22 cellular contexts compared by ENCODE assay signal in genomic region chr13:63433546-63434150, GRCh38.
A peak's percentile ranks its signal among the peaks of the same experiment; 100 is the strongest.
DNase-seq lines count a peak whose midpoint lies in the region; ATAC-seq and TF ChIP-seq lines count a peak whose summit lies in the region.
"Had no signal": no experiment of that assay in that cellular context is flagged by ENCODE, and none has a peak within 500 bp of the region (broad histone marks: within the 10 kb centered on the region; RNA-seq: fewer than 3 reads in every experiment).

No MANE protein-coding gene starts in this region.

- CTCF ChIA-PET in AG04450 (lab: Charles Lee), result interaction anchor here (1.1 kb wide), 1 partner anchor 10 kb away, joined by 3 read pairs; no protein-coding TSS in a partner anchor
- CTCF ChIA-PET in activated CD8-positive, alpha-beta T cell treated with anti-CD3 and anti-CD28 coated beads, Interleukin-2, amount 10 ng/mL, durations not matched to agents 7 days and 5 days (lab: Charles Lee), result no interaction called here

- no peak for TF ChIP-seq CTCF in AG04450 (IDR thresholded peaks at IDR 0.05; ENCODE audit: low read depth, low read length)
- TF ChIP-seq CTCF in foreskin keratinocyte (conservative IDR thresholded peaks at IDR 0.05), result no peak

- peak overlapping the region; percentile 40 for H3K27ac ChIP-seq in AG04450 (ENCODE audit: low read depth, low read length)
- H3K27ac ChIP-seq in foreskin keratinocyte, result peak overlapping the region; percentile 72
- H3K27ac ChIP-seq: body of pancreas, neutrophil, PC-9 had no signal

- H3K4me1 ChIP-seq in foreskin keratinocyte, result peaks cover 18% of the 10 kb centered on the region
- H3K4me1 ChIP-seq: body of pancreas had no signal

- intact Hi-C loops in left ventricle myocardium superior (cut with micrococcal nuclease), result no loop called here

- ATAC-seq in foreskin keratinocyte (no peak), left ventricle myocardium superior (no peak)
- ATAC-seq in activated CD8-positive, alpha-beta T cell treated with anti-CD3 and anti-CD28 coated beads, Interleukin-2, amount 10 ng/mL, durations not matched to agents 7 days and 5 days, result no peak
- ATAC-seq: body of pancreas had no signal

- no peaks in the 10 kb centered on the region for H3K27me3 Mint-ChIP-seq in activated CD8-positive, alpha-beta T cell treated with anti-CD3 and anti-CD28 coated beads, Interleukin-2, amount 10 ng/mL, durations not matched to agents 7 days and 5 days (ENCODE audit: low read depth)
- H3K27me3 Mint-ChIP-seq: activated naive CD4-positive, alpha-beta T cell treated with anti-CD3 and anti-CD28 coated beads, Interleukin-2, amount 50 U/mL, for 24 hours; CD4-positive, CD25-positive, alpha-beta regulatory T cell had no signal

- POLR2A ChIA-PET in AG04450 (lab: Yijun Ruan, JAX), result no interaction called here
- POLR2A ChIA-PET in activated CD8-positive, alpha-beta T cell treated with anti-CD3 and anti-CD28 coated beads, Interleukin-2, amount 10 ng/mL, durations not matched to agents 7 days and 5 days (lab: Charles Lee), result no interaction called here

- H3K9me3 ChIP-seq in AG04450 (ENCODE audit: control insufficient read depth, insufficient read depth, low read length), result no peaks in the 10 kb centered on the region
- H3K9me3 ChIP-seq: body of pancreas, neutrophil had no signal

- no peaks in the 10 kb centered on the region for H3K9me3 Mint-ChIP-seq in activated CD8-positive, alpha-beta T cell treated with anti-CD3 and anti-CD28 coated beads, Interleukin-2, amount 10 ng/mL, durations not matched to agents 7 days and 5 days (ENCODE audit: insufficient read depth)

- H3K27ac Mint-ChIP-seq in activated CD8-positive, alpha-beta T cell treated with anti-CD3 and anti-CD28 coated beads, Interleukin-2, amount 10 ng/mL, durations not matched to agents 7 days and 5 days, result no peak overlapping the region
- H3K27ac Mint-ChIP-seq: activated naive CD4-positive, alpha-beta T cell treated with anti-CD3 and anti-CD28 coated beads, Interleukin-2, amount 50 U/mL, for 24 hours; CD4-positive, CD25-positive, alpha-beta regulatory T cell had no signal

- H3K4me1 Mint-ChIP-seq in activated CD8-positive, alpha-beta T cell treated with anti-CD3 and anti-CD28 coated beads, Interleukin-2, amount 10 ng/mL, durations not matched to agents 7 days and 5 days (ENCODE audit: low read depth), result no peaks in the 10 kb centered on the region
- H3K4me1 Mint-ChIP-seq: activated naive CD4-positive, alpha-beta T cell treated with anti-CD3 and anti-CD28 coated beads, Interleukin-2, amount 50 U/mL, for 24 hours; CD4-positive, CD25-positive, alpha-beta regulatory T cell had no signal

- H3K36me3 Mint-ChIP-seq in activated CD8-positive, alpha-beta T cell treated with anti-CD3 and anti-CD28 coated beads, Interleukin-2, amount 10 ng/mL, durations not matched to agents 7 days and 5 days (ENCODE audit: low read depth), result no peaks in the 10 kb centered on the region
- H3K36me3 Mint-ChIP-seq: activated naive CD4-positive, alpha-beta T cell treated with anti-CD3 and anti-CD28 coated beads, Interleukin-2, amount 50 U/mL, for 24 hours; CD4-positive, CD25-positive, alpha-beta regulatory T cell had no signal

- DNase-seq in AG04450 (ENCODE audit: low read depth, low spot score) (peak; percentile 23), NCI-H226 (peak; percentile 49), brain pericyte (ENCODE audit: low read depth, low spot score) (peak; percentile 30), foreskin keratinocyte (peak; percentile 32 to 53), left ventricle myocardium superior (no peak), HCEC 1CT (no peak), middle frontal gyrus (ENCODE audit: extremely low spot score, low spot score) (no peak)
- no peak for DNase-seq in activated CD8-positive, alpha-beta T cell treated with anti-CD3 and anti-CD28 coated beads, Interleukin-2, amount 10 ng/mL, durations not matched to agents 7 days and 5 days
- DNase-seq: activated CD4-positive, alpha-beta T cell treated with anti-CD3 and anti-CD28 coated beads for 1 hour; body of pancreas; CD4-positive, CD25-positive, alpha-beta regulatory T cell; DMS153; erythroblast; head of caudate nucleus; NCI-H1105; NCI-H2107; NCI-H774; PC-9; retina; T1000 had no signal

- no peak overlapping the region for H3K4me3 Mint-ChIP-seq in activated CD8-positive, alpha-beta T cell treated with anti-CD3 and anti-CD28 coated beads, Interleukin-2, amount 10 ng/mL, durations not matched to agents 7 days and 5 days
- H3K4me3 Mint-ChIP-seq: activated naive CD4-positive, alpha-beta T cell treated with anti-CD3 and anti-CD28 coated beads, Interleukin-2, amount 50 U/mL, for 24 hours; CD4-positive, CD25-positive, alpha-beta regulatory T cell had no signal

- H3K4me3 ChIP-seq in AG04450 (ENCODE audit: low read depth, low read length), result no peak overlapping the region
- H3K4me3 ChIP-seq: body of pancreas, PC-9 had no signal

- H3K27me3 ChIP-seq in AG04450 (ENCODE audit: control insufficient read depth, insufficient read depth, low read length) (no peaks in the 10 kb centered on the region), foreskin keratinocyte (no peaks in the 10 kb centered on the region)
- H3K27me3 ChIP-seq: body of pancreas, neutrophil had no signal

Comparison
In these comparisons a context has a peak if more than half of its experiments do, and no peak if none do; other contexts are left out.
1. DNase-seq: peak in AG04450 (single experiment), NCI-H226 (single experiment), brain pericyte (single experiment) and foreskin keratinocyte (2 of 2); none in activated CD8-positive, alpha-beta T cell treated with anti-CD3 and anti-CD28 coated beads, Interleukin-2, amount 10 ng/mL, durations not matched to agents 7 days and 5 days (single experiment), left ventricle myocardium superior (single experiment), HCEC 1CT (single experiment) and middle frontal gyrus (single experiment).